8 cellular contexts compared by ENCODE assay signal in the genomic region with DNA sequence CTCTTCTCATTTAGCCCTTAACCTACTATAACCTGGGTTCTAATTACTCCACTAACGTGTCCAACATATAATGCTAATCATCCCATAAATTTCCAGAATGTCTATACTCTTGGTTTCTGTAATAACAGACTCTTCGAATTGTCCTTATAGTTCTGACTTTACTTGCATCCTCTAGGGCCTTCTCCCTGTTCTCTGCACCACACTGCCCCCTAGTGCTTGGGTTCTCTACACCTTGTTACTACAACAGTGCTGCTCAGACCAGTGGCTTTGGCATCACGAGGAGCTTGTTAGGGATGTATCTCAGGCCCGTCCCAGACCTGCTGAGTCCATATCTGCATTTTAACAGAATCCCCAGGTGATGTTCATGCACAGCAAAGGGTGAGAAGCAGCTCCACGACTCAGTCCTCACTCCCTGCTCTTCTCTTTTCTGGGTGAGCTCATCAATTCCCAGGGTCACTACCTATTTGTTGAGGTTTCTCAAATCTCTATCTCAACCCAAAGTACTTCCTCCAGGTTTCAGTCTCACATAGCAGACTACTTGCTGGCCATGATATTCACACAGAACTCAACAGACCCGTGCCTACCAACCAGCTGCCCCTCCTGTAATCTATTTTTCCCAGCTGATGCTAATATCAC. TPM values are rescaled to one million over a fixed set of nuclear protein-coding genes. Genes with fewer than 3 reads are reported as not detected.
DNase-seq lines count a peak whose midpoint lies in the region; TF ChIP-seq lines count a peak whose summit lies in the region.

No MANE protein-coding gene starts in this region.

- TF ChIP-seq POLR2A in Peyer's patch (IDR thresholded peaks at IDR 0.05) (no peak), thyroid gland (IDR thresholded peaks at IDR 0.05) (no peak)

- DNase-seq in G401 (ENCODE audit: low spot score) (peak; percentile 71), GOT3 (lab: John Stamatoyannopoulos, UW) (peak; percentile 21), Kasumi-1 (lab: John Stamatoyannopoulos, UW) (peak; percentile 86 to 93), Peyer's patch (peak; percentile 79 to 96 (median 93)), fibroblast of the aortic adventitia (ENCODE audit: low read depth) (peak; percentile 88), nucleus accumbens (lab: John Stamatoyannopoulos, UW) (peak in 55 of 56 donors; percentile 4 to 95 (median 64)), thyroid gland (peak; percentile 75 to 84)
- peak; percentile 85 for DNase-seq in activated T-cell treated with anti-CD3 and anti-CD28 coated beads, Interleukin-2, amount 50 U/mL, for 24 hours

- H3K4me1 Mint-ChIP-seq in activated T-cell treated with anti-CD3 and anti-CD28 coated beads, Interleukin-2, amount 50 U/mL, for 24 hours (ENCODE audit: low read depth), result no peaks in the 10 kb centered on the region

- H3K27ac Mint-ChIP-seq in activated T-cell treated with anti-CD3 and anti-CD28 coated beads, Interleukin-2, amount 50 U/mL, for 24 hours, result no peak overlapping the region

- in situ Hi-C loops in G401 (cut with HindIII; ENCODE audit: low sequenced_read_pairs), result no loop called here

- H3K9me3 Mint-ChIP-seq in activated T-cell treated with anti-CD3 and anti-CD28 coated beads, Interleukin-2, amount 50 U/mL, for 24 hours, result no peaks in the 10 kb centered on the region

- no peaks in the 10 kb centered on the region for H3K9me3 ChIP-seq in Peyer's patch
- H3K9me3 ChIP-seq in thyroid gland, result no peaks in the 10 kb centered on the region

- peaks cover 5% of the 10 kb centered on the region for H3K27me3 Mint-ChIP-seq in activated T-cell treated with anti-CD3 and anti-CD28 coated beads, Interleukin-2, amount 50 U/mL, for 24 hours

- no peaks in the 10 kb centered on the region for H3K27me3 ChIP-seq in Peyer's patch
- H3K27me3 ChIP-seq in thyroid gland, result no peaks in the 10 kb centered on the region

- H3K4me3 Mint-ChIP-seq in activated T-cell treated with anti-CD3 and anti-CD28 coated beads, Interleukin-2, amount 50 U/mL, for 24 hours, result no peak overlapping the region

- no peak overlapping the region for H3K4me3 ChIP-seq in Peyer's patch
- no peak overlapping the region for H3K4me3 ChIP-seq in fibroblast of the aortic adventitia (ENCODE audit: low read depth, low read length)
- no peak overlapping the region for H3K4me3 ChIP-seq in thyroid gland (replicated peaks in 1 of 3)

- H3K4me1 ChIP-seq in Peyer's patch, result no peaks in the 10 kb centered on the region
- no peaks in the 10 kb centered on the region for H3K4me1 ChIP-seq in thyroid gland

- H3K36me3 ChIP-seq in Peyer's patch (no peaks in the 10 kb centered on the region), thyroid gland (no peaks in the 10 kb centered on the region)

- 9% methylated on average over 6 of the region's 6 CpGs for WGBS in thyroid gland, 2 donors

- H3K27ac ChIP-seq in Peyer's patch (no peak overlapping the region), thyroid gland (no peak overlapping the region)

- no peaks in the 10 kb centered on the region for H3K36me3 Mint-ChIP-seq in activated T-cell treated with anti-CD3 and anti-CD28 coated beads, Interleukin-2, amount 50 U/mL, for 24 hours (ENCODE audit: low read depth)

- peak; percentile 33 to 82 (median 76) for TF ChIP-seq CTCF in Peyer's patch (IDR thresholded peaks at IDR 0.05)
- TF ChIP-seq CTCF in fibroblast of the aortic adventitia (IDR thresholded peaks at IDR 0.05; ENCODE audit: insufficient read depth, low read length), result peak; percentile 94
- peak in 5 of 6 experiments; percentile 38 to 68 (median 54) for TF ChIP-seq CTCF in thyroid gland (IDR thresholded peaks at IDR 0.05)

- intact Hi-C loops in thyroid gland (cut with DNase I), result no loop called here

RNA-seq across cellular contexts. Expression of gene DDX1, which starts 14.5 kb away (rescaled TPM):
- 89.5 and 131 TPM in 2 replicates for total RNA-seq in G401 (2014; rRNA removed; shearing (Covaris generic))
- total RNA-seq in Peyer's patch (10 to 100 TPM; 40.0 to 90.0 (median 52.4) TPM), fibroblast of the aortic adventitia (ENCODE audit: low replicate concordance) (110 and 114 TPM in 2 replicates), thyroid gland (10 to 100 TPM; 63.0 to 85.6 (median 75.2) TPM)

RNA-seq across cellular contexts. Expression of gene NBAS, which starts 16.1 kb away (rescaled TPM):
- 31.1 and 45.1 TPM in 2 replicates for total RNA-seq in G401 (2014; rRNA removed; shearing (Covaris generic))
- total RNA-seq in Peyer's patch (10 to 100 TPM; 43.2 to 70.2 (median 55.3) TPM), fibroblast of the aortic adventitia (ENCODE audit: low replicate concordance) (76.0 and 83.2 TPM in 2 replicates), thyroid gland (10 to 100 TPM; 50.4 to 71.5 (median 54.7) TPM)

Comparison
In these comparisons a context has a peak if more than half of its experiments do, and no peak if none do; other contexts are left out.
1. DNase-seq: peak in every context shown above with its lines; median percentile 93 in Peyer's patch; 90 in Kasumi-1; 88 in fibroblast of the aortic adventitia; 85 in activated T-cell treated with anti-CD3 and anti-CD28 coated beads, Interleukin-2, amount 50 U/mL, for 24 hours; 80 in thyroid gland; 71 in G401; 64 in nucleus accumbens; 21 in GOT3.